ENCODE assay signal across 15 cellular contexts in genomic region chr4:54513231-54513630, GRCh38.
A peak's percentile ranks its signal among the peaks of the same experiment; 100 is the strongest.
DNase-seq lines count a peak whose midpoint lies in the region; ATAC-seq, FAIRE-seq and TF ChIP-seq lines count a peak whose summit lies in the region.
"Had no signal": no experiment of that assay in that cellular context is flagged by ENCODE, and none has a peak within 500 bp of the region (broad histone marks: within the 10 kb centered on the region; RNA-seq: fewer than 3 reads in every experiment).

No MANE protein-coding gene starts in this region.

- no peak overlapping the region for H3K4me3 Mint-ChIP-seq in stimulated activated effector memory CD8-positive, alpha-beta T cell treated with anti-CD3 and anti-CD28 coated beads, Interleukin-12 subunit alpha, Interleukin-12 subunit beta, amount 100 ng/mL, for 72 hours
- H3K4me3 Mint-ChIP-seq: activated CD8-positive, alpha-beta T cell treated with anti-CD3 and anti-CD28 coated beads for 36 hours; activated naive CD8-positive, alpha-beta T cell had no signal

- H3K27ac ChIP-seq in brain microvascular endothelial cell, result peak overlapping the region; percentile 66
- no peak overlapping the region for H3K27ac ChIP-seq in left ventricle myocardium inferior (replicated peaks)
- H3K27ac ChIP-seq: 22Rv1, ovary had no signal

- no peak for TF ChIP-seq CTCF in brain microvascular endothelial cell (IDR thresholded peaks at IDR 0.05; ENCODE audit: low read depth, low read length, missing control alignments)
- no peak for TF ChIP-seq CTCF in left ventricle myocardium inferior (IDR thresholded peaks at IDR 0.05; ENCODE audit: borderline replicate concordance)

- in situ Hi-C loops in brain microvascular endothelial cell (cut with HindIII; ENCODE audit: low pct_ligation_motif_present, low sequenced_read_pairs), result no loop called here

- DNase-seq in Right ventricle myocardium inferior (ENCODE audit: missing footprints) (no peak), cardiac septum (ENCODE audit: low spot score) (no peak), brain microvascular endothelial cell (peak; percentile 91), left ventricle myocardium inferior (peak; percentile 26), urothelium cell line (ENCODE audit: low spot score) (peak; percentile 72)
- no peak for DNase-seq in activated CD4-positive, alpha-beta T cell treated with anti-CD3 and anti-CD28 coated beads for 4 hours
- DNase-seq in stimulated activated effector memory CD8-positive, alpha-beta T cell treated with anti-CD3 and anti-CD28 coated beads, Interleukin-12 subunit alpha, Interleukin-12 subunit beta, amount 100 ng/mL, for 72 hours (ENCODE audit: low spot score in 2 of 2), result no peak
- DNase-seq: activated CD8-positive, alpha-beta T cell treated with anti-CD3 and anti-CD28 coated beads for 36 hours; NCI-H1930; ovary; stimulated activated CD4-positive, alpha-beta T cell treated with anti-CD3 and anti-CD28 coated beads, Interleukin-4, amount 100 ng/mL, for 24 hours had no signal

- FAIRE-seq in urothelium cell line (lab: Jason Lieb, UNC), result peak; percentile 35
- FAIRE-seq: G401.6 had no signal

- H3K27ac Mint-ChIP-seq in stimulated activated effector memory CD8-positive, alpha-beta T cell treated with anti-CD3 and anti-CD28 coated beads, Interleukin-12 subunit alpha, Interleukin-12 subunit beta, amount 100 ng/mL, for 72 hours, result no peak overlapping the region
- H3K27ac Mint-ChIP-seq: activated CD8-positive, alpha-beta T cell treated with anti-CD3 and anti-CD28 coated beads for 36 hours; activated naive CD8-positive, alpha-beta T cell had no signal

- H3K36me3 ChIP-seq in brain microvascular endothelial cell (replicated peaks) (no peaks in the 10 kb centered on the region), left ventricle myocardium inferior (no peaks in the 10 kb centered on the region)
- H3K36me3 ChIP-seq: ovary had no signal

- H3K4me1 ChIP-seq in left ventricle myocardium inferior, result no peaks in the 10 kb centered on the region

- H3K27me3 ChIP-seq in brain microvascular endothelial cell (replicated peaks) (no peaks in the 10 kb centered on the region), left ventricle myocardium inferior (ENCODE audit: low read depth) (no peaks in the 10 kb centered on the region)
- H3K27me3 ChIP-seq: ovary had no signal

- peak; percentile 94 for ATAC-seq in Right ventricle myocardium inferior
- no peak for ATAC-seq in HG02870 (IDR thresholded peaks at IDR 0.05; ENCODE audit: unreplicated experiment)
- ATAC-seq in stimulated activated effector memory CD8-positive, alpha-beta T cell treated with anti-CD3 and anti-CD28 coated beads, Interleukin-12 subunit alpha, Interleukin-12 subunit beta, amount 100 ng/mL, for 72 hours, result no peak
- ATAC-seq: activated CD8-positive, alpha-beta T cell treated with anti-CD3 and anti-CD28 coated beads for 36 hours had no signal

- no peaks in the 10 kb centered on the region for H3K4me1 Mint-ChIP-seq in stimulated activated effector memory CD8-positive, alpha-beta T cell treated with anti-CD3 and anti-CD28 coated beads, Interleukin-12 subunit alpha, Interleukin-12 subunit beta, amount 100 ng/mL, for 72 hours

- no peaks in the 10 kb centered on the region for H3K36me3 Mint-ChIP-seq in stimulated activated effector memory CD8-positive, alpha-beta T cell treated with anti-CD3 and anti-CD28 coated beads, Interleukin-12 subunit alpha, Interleukin-12 subunit beta, amount 100 ng/mL, for 72 hours
- H3K36me3 Mint-ChIP-seq: activated naive CD8-positive, alpha-beta T cell had no signal

- intact Hi-C loops in Right ventricle myocardium inferior (cut with DNase I) (no loop called here), cardiac septum (cut with DNase I) (no loop called here), left ventricle myocardium inferior (cut with micrococcal nuclease) (no loop called here)

- H3K9me3 ChIP-seq in left ventricle myocardium inferior (replicated peaks), result no peaks in the 10 kb centered on the region
- H3K9me3 ChIP-seq: ovary had no signal

- H3K9me3 Mint-ChIP-seq in stimulated activated effector memory CD8-positive, alpha-beta T cell treated with anti-CD3 and anti-CD28 coated beads, Interleukin-12 subunit alpha, Interleukin-12 subunit beta, amount 100 ng/mL, for 72 hours, result peaks cover 2% of the 10 kb centered on the region
- H3K9me3 Mint-ChIP-seq: activated CD8-positive, alpha-beta T cell treated with anti-CD3 and anti-CD28 coated beads for 36 hours had no signal

- H3K4me3 ChIP-seq in brain microvascular endothelial cell (ENCODE audit: low read depth, low read length), result no peak overlapping the region
- no peak overlapping the region for H3K4me3 ChIP-seq in left ventricle myocardium inferior
- H3K4me3 ChIP-seq: ovary had no signal

Comparison
In these comparisons a context has a peak if more than half of its experiments do, and no peak if none do; other contexts are left out.
1. DNase-seq: peak in brain microvascular endothelial cell (single experiment), left ventricle myocardium inferior (single experiment) and urothelium cell line (single experiment); none in Right ventricle myocardium inferior (single experiment), cardiac septum (single experiment), activated CD4-positive, alpha-beta T cell treated with anti-CD3 and anti-CD28 coated beads for 4 hours (0 of 2) and stimulated activated effector memory CD8-positive, alpha-beta T cell treated with anti-CD3 and anti-CD28 coated beads, Interleukin-12 subunit alpha, Interleukin-12 subunit beta, amount 100 ng/mL, for 72 hours (0 of 2).